ENCODE assay signal across 2 cellular contexts in the genomic region with DNA sequence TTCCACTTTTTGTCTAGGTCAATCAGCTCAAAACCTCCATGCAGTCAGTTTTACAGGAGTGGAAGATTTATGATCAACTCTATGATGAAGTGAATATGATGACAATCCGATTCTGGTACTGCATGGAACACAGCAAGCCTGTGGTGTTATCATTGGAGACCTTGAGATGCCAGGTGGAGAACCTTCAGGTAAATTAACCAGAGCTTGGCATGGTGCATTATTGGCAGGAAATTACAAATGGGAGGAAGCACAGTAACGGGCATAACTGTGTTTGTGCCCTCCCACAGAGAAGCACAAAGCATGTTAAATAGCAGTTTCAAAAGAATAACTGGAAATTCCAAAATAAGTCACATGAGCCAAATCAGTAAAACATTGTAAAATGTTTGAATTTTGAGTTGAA.
TF ChIP-seq lines count a peak whose summit lies in the region.

No MANE protein-coding gene starts in this region.

TF ChIP-seq in endothelial cell of umbilical vein, 7 proteins besides CTCF, POLR2A, EP300 and RAD21:
- TF ChIP-seq EZH2 (IDR thresholded peaks at IDR 0.05; ENCODE audit: borderline replicate concordance, low read depth, low read length, severe bottlenecking): no peak
- TF ChIP-seq JUN (IDR thresholded peaks at IDR 0.05; ENCODE audit: borderline replicate concordance, insufficient read depth, insufficient read length, low read depth): no peak
- TF ChIP-seq MYC (IDR thresholded peaks at IDR 0.05; ENCODE audit: low read depth, low read length): no peak
- no peak for TF ChIP-seq POLR2AphosphoS5 (IDR thresholded peaks at IDR 0.05; ENCODE audit: insufficient read depth, low read depth, low read length)
- TF ChIP-seq MAX (IDR thresholded peaks at IDR 0.05; ENCODE audit: insufficient read depth, insufficient read length): no peak
- TF ChIP-seq GATA2 (IDR thresholded peaks at IDR 0.05; ENCODE audit: insufficient read depth, insufficient read length, low read depth, low read length): no peak
- no peak for TF ChIP-seq FOS (IDR thresholded peaks at IDR 0.05; ENCODE audit: borderline replicate concordance, insufficient read depth, low read length)

TF ChIP-seq in HepG2, 621 proteins besides CTCF, POLR2A, EP300 and RAD21:
- TF ChIP-seq ZNF337 (CRISPR knock-in tag; IDR thresholded peaks at IDR 0.05; ENCODE audit: borderline replicate concordance, low read depth): no peak
- TF ChIP-seq TAF1 (CRISPR knock-in tag; IDR thresholded peaks at IDR 0.05): no peak
- TF ChIP-seq, protein P1, sequence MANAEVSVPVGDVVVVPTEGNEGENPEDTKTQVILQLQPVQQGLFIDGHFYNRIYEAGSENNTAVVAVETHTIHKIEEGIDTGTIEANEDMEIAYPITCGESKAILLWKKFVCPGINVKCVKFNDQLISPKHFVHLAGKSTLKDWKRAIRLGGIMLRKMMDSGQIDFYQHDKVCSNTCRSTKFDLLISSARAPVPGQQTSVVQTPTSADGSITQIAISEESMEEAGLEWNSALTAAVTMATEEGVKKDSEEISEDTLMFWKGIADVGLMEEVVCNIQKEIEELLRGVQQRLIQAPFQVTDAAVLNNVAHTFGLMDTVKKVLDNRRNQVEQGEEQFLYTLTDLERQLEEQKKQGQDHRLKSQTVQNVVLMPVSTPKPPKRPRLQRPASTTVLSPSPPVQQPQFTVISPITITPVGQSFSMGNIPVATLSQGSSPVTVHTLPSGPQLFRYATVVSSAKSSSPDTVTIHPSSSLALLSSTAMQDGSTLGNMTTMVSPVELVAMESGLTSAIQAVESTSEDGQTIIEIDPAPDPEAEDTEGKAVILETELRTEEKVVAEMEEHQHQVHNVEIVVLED (CRISPR knock-in tag; IDR thresholded peaks at IDR 0.05; ENCODE audit: borderline replicate concordance): no peak
- TF ChIP-seq E2F1 (CRISPR knock-in tag; IDR thresholded peaks at IDR 0.05): no peak
- no peak for TF ChIP-seq ZNF350 (CRISPR knock-in tag; IDR thresholded peaks at IDR 0.05; ENCODE audit: borderline replicate concordance, low read depth)
- TF ChIP-seq FOXO1 (CRISPR knock-in tag; IDR thresholded peaks at IDR 0.05): no peak
- no peak for TF ChIP-seq HNF1B (CRISPR knock-in tag; IDR thresholded peaks at IDR 0.05)
- TF ChIP-seq SPEN (CRISPR knock-in tag; IDR thresholded peaks at IDR 0.05; ENCODE audit: low read depth): no peak
- no peak for TF ChIP-seq ZFP37 (CRISPR knock-in tag; IDR thresholded peaks at IDR 0.05; ENCODE audit: borderline replicate concordance)
